8 cellular contexts compared by ENCODE assay signal in the genomic region with DNA sequence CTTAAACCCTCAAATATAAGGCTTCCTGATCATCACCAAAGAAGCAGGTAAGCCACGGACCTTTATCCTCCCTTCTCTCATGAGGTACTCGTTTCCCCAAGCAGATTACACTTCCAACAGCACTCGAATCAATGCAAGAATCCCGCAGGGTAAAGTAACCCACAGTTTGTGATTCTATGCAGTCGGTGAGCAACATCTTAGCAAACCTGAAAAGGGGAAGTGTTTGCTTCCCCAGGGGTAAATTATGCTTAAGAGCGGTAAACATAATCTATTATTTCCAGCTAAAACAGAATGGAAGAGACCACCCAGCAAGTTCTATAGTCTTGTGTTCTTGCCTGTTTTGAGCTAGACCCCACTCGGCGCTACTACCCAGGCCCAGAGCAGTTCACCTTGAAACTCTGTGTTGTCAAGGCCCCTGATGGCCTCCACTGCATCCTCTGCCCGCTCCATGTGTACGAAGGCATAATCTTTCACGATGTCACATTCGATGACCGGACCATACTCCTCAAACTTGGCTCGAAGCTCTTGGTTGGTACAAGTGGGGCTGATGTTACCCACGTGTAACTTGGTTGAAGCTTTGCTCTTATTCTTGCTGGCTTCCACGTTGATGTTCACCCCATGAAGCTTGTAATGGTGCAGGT. TPM values are rescaled to one million over a fixed set of nuclear protein-coding genes. Genes with fewer than 3 reads are reported as not detected.
A peak's percentile ranks its signal among the peaks of the same experiment; 100 is the strongest.
DNase-seq lines count a peak whose midpoint lies in the region; ATAC-seq and TF ChIP-seq lines count a peak whose summit lies in the region.

No MANE protein-coding gene starts in this region.

- intact Hi-C loops in Caco-2 (cut with micrococcal nuclease; ENCODE audit: unreplicated experiment): loop anchor here (5.0 kb wide), 1 partner anchor 156 kb away; no protein-coding TSS in a partner anchor
- intact Hi-C loops in colonic mucosa (cut with DNase I): loop anchor here (5.0 kb wide), 1 partner anchor 269 kb away; no protein-coding TSS in a partner anchor

- H3K9me3 ChIP-seq in Caco-2 (no peaks in the 10 kb centered on the region), colonic mucosa (no peaks in the 10 kb centered on the region), osteoblast (ENCODE audit: low read depth, low read length) (no peaks in the 10 kb centered on the region)

- TSS peak; percentile 36 for BruUV-seq in Caco-2 (replicated peaks; lab: Mats Ljungman, UMichigan)

- H2AFZ ChIP-seq in osteoblast (ENCODE audit: low read length): no peak overlapping the region

- H3K4me1 ChIP-seq in Caco-2 (peaks cover 21% of the 10 kb centered on the region), colonic mucosa (no peaks in the 10 kb centered on the region), osteoblast (ENCODE audit: insufficient read depth, low read length) (peaks cover 21% of the 10 kb centered on the region)

- peaks cover 64% of the 10 kb centered on the region for H3K36me3 Mint-ChIP-seq in Caco-2 (ENCODE audit: insufficient read depth, unreplicated experiment)

- DNase-seq in Caco-2 (no peak), NB4 (ENCODE audit: low read depth) (peak; percentile 73), colonic mucosa (no peak), osteoblast (ENCODE audit: insufficient read length, low spot score, missing footprints) (no peak), amygdala (lab: John Stamatoyannopoulos, UW) (no peak), HEK293T (ENCODE audit: extremely low spot score) (no peak)
- no peak for DNase-seq in activated CD4-positive, CD25-positive, alpha-beta regulatory T cell treated with anti-CD3 and anti-CD28 coated beads, Interleukin-2, amount 50 U/mL, for 72 hours

- POLR2A ChIA-PET in Caco-2 (lab: Charles Lee): interaction anchor here (2.4 to 2.8 kb wide), 6 partner anchors 17 to 238 kb away, joined by 12 to 62 read pairs (median 30); partner anchors contain the start of genes DPP3, MRPL11, RBM14 and RBM4
- POLR2A ChIA-PET in HEK293T (lab: Yijun Ruan, JAX): interaction anchor here (1.1 to 3.3 kb wide), 8 partner anchors 9 to 282 kb away, joined by 3 to 23 read pairs (median 7); partner anchors contain the start of genes CCDC87, CCS, MRPL11 and RBM14

- peaks cover 27% of the 10 kb centered on the region for H3K79me2 ChIP-seq in osteoblast (ENCODE audit: insufficient read depth, low read length)

- CTCF ChIA-PET in Caco-2 (lab: Charles Lee) (interaction anchor here (2.4 to 2.6 kb wide), 3 partner anchors 10 to 84 kb away, joined by 6 to 32 read pairs (median 14); partner anchors contain the start of genes CCDC87, CCS and RBM4), HEK293T (lab: Yijun Ruan, JAX) (interaction anchor here (0.8 to 2.7 kb wide), 5 partner anchors 39 to 99 kb away, joined by 3 to 15 read pairs (median 3); partner anchors contain the start of gene RBM4)

- H3K36me3 ChIP-seq in Caco-2 (ENCODE audit: control insufficient read depth, insufficient read depth, low read length) (peaks cover 4% of the 10 kb centered on the region; the same call in 1 of the 2 replicates), colonic mucosa (no peaks in the 10 kb centered on the region), osteoblast (ENCODE audit: insufficient read depth, low read length) (peaks cover 8% of the 10 kb centered on the region)

- H3K9me3 Mint-ChIP-seq in Caco-2 (ENCODE audit: unreplicated experiment): no peaks in the 10 kb centered on the region

- H3K4me3 ChIP-seq in Caco-2 (ENCODE audit: low read depth, low read length) (peak overlapping the region; percentile 71), NB4 (ENCODE audit: low read depth, low read length) (peak overlapping the region; percentile 74), colonic mucosa (peak overlapping the region; percentile 75), osteoblast (ENCODE audit: insufficient read depth, low read length) (peak overlapping the region; percentile 86)

- H3K4me2 ChIP-seq in osteoblast (ENCODE audit: insufficient read depth, low read length): peak overlapping the region; percentile 92

- H3K4me1 Mint-ChIP-seq in Caco-2 (ENCODE audit: low read depth, unreplicated experiment): peaks cover 16% of the 10 kb centered on the region

- H3K4me3 Mint-ChIP-seq in Caco-2 (ENCODE audit: unreplicated experiment): peak overlapping the region; percentile 94

- H3K27ac Mint-ChIP-seq in Caco-2 (ENCODE audit: unreplicated experiment): peak overlapping the region; percentile 98

- ATAC-seq in GM21576 (IDR thresholded peaks at IDR 0.05; ENCODE audit: unreplicated experiment): no peak

- H3K27me3 ChIP-seq in Caco-2 (replicated peaks; ENCODE audit: control insufficient read depth, insufficient read depth, low read length) (no peaks in the 10 kb centered on the region), colonic mucosa (no peaks in the 10 kb centered on the region), osteoblast (ENCODE audit: insufficient read depth, low read length) (no peaks in the 10 kb centered on the region)

- no peak overlapping the region for H3K27ac ChIP-seq in colonic mucosa
- H3K27ac ChIP-seq in osteoblast (ENCODE audit: low read depth, low read length): no peak overlapping the region

- H4K20me1 ChIP-seq in osteoblast (ENCODE audit: insufficient read depth, low read length): peaks cover 11% of the 10 kb centered on the region

- TF ChIP-seq POLR2A in NB4 (IDR thresholded peaks at IDR 0.05; ENCODE audit: extremely low read depth, insufficient read length): no peak

- H3K27me3 Mint-ChIP-seq in Caco-2 (ENCODE audit: insufficient read depth, unreplicated experiment): no peaks in the 10 kb centered on the region

- no peak for TF ChIP-seq CTCF in Caco-2 (IDR thresholded peaks at IDR 0.05; ENCODE audit: insufficient read depth in 1 of 2, low read depth in 1 of 2, low read length in 1 of 2, severe bottlenecking in 1 of 2, unreplicated experiment in 1 of 2)
- no peak for TF ChIP-seq CTCF in NB4 (IDR thresholded peaks at IDR 0.05; ENCODE audit: low read depth, low read length)
- no peak for TF ChIP-seq CTCF in colonic mucosa (IDR thresholded peaks at IDR 0.05)
- TF ChIP-seq CTCF in osteoblast (IDR thresholded peaks at IDR 0.05; ENCODE audit: extremely low read depth, low read depth, low read length): no peak

- no peak overlapping the region for H3K9ac ChIP-seq in colonic mucosa (ENCODE audit: low read depth in 2 of 2, low read length in 2 of 2)

TF ChIP-seq in HEK293T, 16 proteins besides CTCF, POLR2A, EP300 and RAD21:
- no peak for TF ChIP-seq ELF4 (IDR thresholded peaks at IDR 0.05)
- no peak for TF ChIP-seq HDGF (IDR thresholded peaks at IDR 0.05; ENCODE audit: borderline replicate concordance)
- TF ChIP-seq, protein P1, sequence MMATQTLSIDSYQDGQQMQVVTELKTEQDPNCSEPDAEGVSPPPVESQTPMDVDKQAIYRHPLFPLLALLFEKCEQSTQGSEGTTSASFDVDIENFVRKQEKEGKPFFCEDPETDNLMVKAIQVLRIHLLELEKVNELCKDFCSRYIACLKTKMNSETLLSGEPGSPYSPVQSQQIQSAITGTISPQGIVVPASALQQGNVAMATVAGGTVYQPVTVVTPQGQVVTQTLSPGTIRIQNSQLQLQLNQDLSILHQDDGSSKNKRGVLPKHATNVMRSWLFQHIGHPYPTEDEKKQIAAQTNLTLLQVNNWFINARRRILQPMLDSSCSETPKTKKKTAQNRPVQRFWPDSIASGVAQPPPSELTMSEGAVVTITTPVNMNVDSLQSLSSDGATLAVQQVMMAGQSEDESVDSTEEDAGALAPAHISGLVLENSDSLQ (IDR thresholded peaks at IDR 0.05): no peak
- TF ChIP-seq FOXA1 (IDR thresholded peaks at IDR 0.05): no peak
- TF ChIP-seq BHLHE40 (IDR thresholded peaks at IDR 0.05; ENCODE audit: borderline replicate concordance): no peak
- TF ChIP-seq ZNF384 (IDR thresholded peaks at IDR 0.05): no peak
- TF ChIP-seq FOXK2 (IDR thresholded peaks at IDR 0.05): no peak
- TF ChIP-seq L3MBTL2 (conservative IDR thresholded peaks at IDR 0.05): no peak

RNA-seq across cellular contexts. Expression of gene RBM4B, which starts 1.3 kb away (rescaled TPM):
- total RNA-seq in Caco-2 (2022) (39.8 and 45.8 TPM in 2 replicates), colonic mucosa (10 to 100 TPM; 14.1 to 16.5 TPM), osteoblast (19.2 and 21.8 TPM in 2 replicates)

RNA-seq across cellular contexts. Expression of gene RBM4, which starts 37.9 kb away (rescaled TPM):
- total RNA-seq in Caco-2 (2022) (257 and 273 TPM in 2 replicates), colonic mucosa (10 to 100 TPM; 95.4 to 99.0 TPM), osteoblast (80.4 and 84.0 TPM in 2 replicates)

RNA-seq across cellular contexts. Expression of gene SPTBN2, which starts 52.6 kb away (rescaled TPM):
- total RNA-seq in Caco-2 (2022): 37.6 and 45.0 TPM in 2 replicates
- total RNA-seq in colonic mucosa: 1 to 10 TPM; 3.7 to 7.1 TPM
- total RNA-seq in osteoblast: 0.88 and 2.2 TPM in 2 replicates

RNA-seq across cellular contexts. Expression of gene RBM14, which starts 60.0 kb away (rescaled TPM):
- total RNA-seq in Caco-2 (2022) (160 and 173 TPM in 2 replicates), colonic mucosa (100 to 1,000 TPM in 1 of 2 donors, 10 to 100 TPM in 1; 36.4 to 110 TPM), osteoblast (22.4 and 25.3 TPM in 2 replicates)
